In the genomic region with DNA sequence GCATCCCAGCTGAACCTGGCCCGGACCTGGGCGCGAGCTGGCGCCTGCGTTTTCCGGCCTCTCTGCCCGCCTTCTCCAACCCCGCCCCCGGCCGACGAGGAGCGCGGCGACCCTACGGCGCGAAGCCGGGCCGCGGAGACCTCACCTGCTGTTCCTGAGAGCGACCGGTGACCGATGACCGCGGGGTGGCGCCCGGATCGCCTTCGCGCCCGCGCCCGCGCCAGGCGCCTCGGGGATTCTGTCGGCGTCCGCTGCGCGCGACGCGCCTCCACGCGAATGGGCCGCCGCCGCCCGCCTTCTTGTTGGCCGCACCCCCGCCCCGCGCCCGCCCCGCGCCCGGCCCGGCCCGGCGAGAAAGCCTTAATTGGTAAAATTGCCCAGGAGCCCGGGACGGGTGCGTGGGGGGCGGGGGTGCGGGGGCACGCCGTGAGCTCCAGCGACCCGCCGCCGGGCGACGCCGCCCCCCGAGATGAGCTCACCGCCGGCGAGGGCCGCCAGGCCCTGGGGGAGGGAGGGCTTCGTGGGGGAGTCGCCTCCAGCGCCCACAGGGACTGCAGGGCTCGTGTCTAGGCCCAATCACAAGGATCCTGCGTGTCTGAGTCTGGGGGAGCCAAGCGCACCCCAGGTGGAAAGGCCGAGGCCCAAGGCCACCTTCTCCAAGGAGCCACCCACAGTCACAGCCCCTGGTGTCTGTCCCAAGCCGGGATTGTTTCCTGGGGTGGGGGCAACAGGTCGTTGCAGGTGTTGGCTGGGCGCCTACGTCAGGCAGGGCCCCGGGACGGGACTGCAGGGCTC, we compare ENCODE assay signal across 1 cellular context.
TF ChIP-seq lines count a peak whose summit lies in the region.

A gene with protein sequence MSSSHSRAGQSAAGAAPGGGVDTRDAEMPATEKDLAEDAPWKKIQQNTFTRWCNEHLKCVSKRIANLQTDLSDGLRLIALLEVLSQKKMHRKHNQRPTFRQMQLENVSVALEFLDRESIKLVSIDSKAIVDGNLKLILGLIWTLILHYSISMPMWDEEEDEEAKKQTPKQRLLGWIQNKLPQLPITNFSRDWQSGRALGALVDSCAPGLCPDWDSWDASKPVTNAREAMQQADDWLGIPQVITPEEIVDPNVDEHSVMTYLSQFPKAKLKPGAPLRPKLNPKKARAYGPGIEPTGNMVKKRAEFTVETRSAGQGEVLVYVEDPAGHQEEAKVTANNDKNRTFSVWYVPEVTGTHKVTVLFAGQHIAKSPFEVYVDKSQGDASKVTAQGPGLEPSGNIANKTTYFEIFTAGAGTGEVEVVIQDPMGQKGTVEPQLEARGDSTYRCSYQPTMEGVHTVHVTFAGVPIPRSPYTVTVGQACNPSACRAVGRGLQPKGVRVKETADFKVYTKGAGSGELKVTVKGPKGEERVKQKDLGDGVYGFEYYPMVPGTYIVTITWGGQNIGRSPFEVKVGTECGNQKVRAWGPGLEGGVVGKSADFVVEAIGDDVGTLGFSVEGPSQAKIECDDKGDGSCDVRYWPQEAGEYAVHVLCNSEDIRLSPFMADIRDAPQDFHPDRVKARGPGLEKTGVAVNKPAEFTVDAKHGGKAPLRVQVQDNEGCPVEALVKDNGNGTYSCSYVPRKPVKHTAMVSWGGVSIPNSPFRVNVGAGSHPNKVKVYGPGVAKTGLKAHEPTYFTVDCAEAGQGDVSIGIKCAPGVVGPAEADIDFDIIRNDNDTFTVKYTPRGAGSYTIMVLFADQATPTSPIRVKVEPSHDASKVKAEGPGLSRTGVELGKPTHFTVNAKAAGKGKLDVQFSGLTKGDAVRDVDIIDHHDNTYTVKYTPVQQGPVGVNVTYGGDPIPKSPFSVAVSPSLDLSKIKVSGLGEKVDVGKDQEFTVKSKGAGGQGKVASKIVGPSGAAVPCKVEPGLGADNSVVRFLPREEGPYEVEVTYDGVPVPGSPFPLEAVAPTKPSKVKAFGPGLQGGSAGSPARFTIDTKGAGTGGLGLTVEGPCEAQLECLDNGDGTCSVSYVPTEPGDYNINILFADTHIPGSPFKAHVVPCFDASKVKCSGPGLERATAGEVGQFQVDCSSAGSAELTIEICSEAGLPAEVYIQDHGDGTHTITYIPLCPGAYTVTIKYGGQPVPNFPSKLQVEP (N-terminal part only) (minus strand): TSS at position 274 of the 795 bp plus-strand sequence. CDS start 3,389 bp downstream, outside the sequence.

TF ChIP-seq in HepG2, 621 proteins besides CTCF, POLR2A, EP300 and RAD21 (continued from another document and continues in another):
- TF ChIP-seq, protein P1, sequence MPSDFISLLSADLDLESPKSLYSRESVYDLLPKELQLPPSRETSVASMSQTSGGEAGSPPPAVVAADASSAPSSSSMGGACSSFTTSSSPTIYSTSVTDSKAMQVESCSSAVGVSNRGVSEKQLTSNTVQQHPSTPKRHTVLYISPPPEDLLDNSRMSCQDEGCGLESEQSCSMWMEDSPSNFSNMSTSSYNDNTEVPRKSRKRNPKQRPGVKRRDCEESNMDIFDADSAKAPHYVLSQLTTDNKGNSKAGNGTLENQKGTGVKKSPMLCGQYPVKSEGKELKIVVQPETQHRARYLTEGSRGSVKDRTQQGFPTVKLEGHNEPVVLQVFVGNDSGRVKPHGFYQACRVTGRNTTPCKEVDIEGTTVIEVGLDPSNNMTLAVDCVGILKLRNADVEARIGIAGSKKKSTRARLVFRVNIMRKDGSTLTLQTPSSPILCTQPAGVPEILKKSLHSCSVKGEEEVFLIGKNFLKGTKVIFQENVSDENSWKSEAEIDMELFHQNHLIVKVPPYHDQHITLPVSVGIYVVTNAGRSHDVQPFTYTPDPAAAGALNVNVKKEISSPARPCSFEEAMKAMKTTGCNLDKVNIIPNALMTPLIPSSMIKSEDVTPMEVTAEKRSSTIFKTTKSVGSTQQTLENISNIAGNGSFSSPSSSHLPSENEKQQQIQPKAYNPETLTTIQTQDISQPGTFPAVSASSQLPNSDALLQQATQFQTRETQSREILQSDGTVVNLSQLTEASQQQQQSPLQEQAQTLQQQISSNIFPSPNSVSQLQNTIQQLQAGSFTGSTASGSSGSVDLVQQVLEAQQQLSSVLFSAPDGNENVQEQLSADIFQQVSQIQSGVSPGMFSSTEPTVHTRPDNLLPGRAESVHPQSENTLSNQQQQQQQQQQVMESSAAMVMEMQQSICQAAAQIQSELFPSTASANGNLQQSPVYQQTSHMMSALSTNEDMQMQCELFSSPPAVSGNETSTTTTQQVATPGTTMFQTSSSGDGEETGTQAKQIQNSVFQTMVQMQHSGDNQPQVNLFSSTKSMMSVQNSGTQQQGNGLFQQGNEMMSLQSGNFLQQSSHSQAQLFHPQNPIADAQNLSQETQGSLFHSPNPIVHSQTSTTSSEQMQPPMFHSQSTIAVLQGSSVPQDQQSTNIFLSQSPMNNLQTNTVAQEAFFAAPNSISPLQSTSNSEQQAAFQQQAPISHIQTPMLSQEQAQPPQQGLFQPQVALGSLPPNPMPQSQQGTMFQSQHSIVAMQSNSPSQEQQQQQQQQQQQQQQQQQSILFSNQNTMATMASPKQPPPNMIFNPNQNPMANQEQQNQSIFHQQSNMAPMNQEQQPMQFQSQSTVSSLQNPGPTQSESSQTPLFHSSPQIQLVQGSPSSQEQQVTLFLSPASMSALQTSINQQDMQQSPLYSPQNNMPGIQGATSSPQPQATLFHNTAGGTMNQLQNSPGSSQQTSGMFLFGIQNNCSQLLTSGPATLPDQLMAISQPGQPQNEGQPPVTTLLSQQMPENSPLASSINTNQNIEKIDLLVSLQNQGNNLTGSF (CRISPR knock-in tag; IDR thresholded peaks at IDR 0.05): no peak
- TF ChIP-seq SYNCRIP (IDR thresholded peaks at IDR 0.05; ENCODE audit: insufficient read depth, low read depth, low read length): no peak
- no peak for TF ChIP-seq ZNF12 (CRISPR knock-in tag; IDR thresholded peaks at IDR 0.05)
- TF ChIP-seq ZFP41 (CRISPR knock-in tag; IDR thresholded peaks at IDR 0.05; ENCODE audit: borderline replicate concordance): no peak
- no peak for TF ChIP-seq ZFP36L2 (CRISPR knock-in tag; IDR thresholded peaks at IDR 0.05)
- TF ChIP-seq, protein P2, sequence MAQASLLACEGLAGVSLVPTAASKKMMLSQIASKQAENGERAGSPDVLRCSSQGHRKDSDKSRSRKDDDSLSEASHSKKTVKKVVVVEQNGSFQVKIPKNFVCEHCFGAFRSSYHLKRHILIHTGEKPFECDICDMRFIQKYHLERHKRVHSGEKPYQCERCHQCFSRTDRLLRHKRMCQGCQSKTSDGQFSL (CRISPR knock-in tag; IDR thresholded peaks at IDR 0.05): no peak
- TF ChIP-seq, protein P3, sequence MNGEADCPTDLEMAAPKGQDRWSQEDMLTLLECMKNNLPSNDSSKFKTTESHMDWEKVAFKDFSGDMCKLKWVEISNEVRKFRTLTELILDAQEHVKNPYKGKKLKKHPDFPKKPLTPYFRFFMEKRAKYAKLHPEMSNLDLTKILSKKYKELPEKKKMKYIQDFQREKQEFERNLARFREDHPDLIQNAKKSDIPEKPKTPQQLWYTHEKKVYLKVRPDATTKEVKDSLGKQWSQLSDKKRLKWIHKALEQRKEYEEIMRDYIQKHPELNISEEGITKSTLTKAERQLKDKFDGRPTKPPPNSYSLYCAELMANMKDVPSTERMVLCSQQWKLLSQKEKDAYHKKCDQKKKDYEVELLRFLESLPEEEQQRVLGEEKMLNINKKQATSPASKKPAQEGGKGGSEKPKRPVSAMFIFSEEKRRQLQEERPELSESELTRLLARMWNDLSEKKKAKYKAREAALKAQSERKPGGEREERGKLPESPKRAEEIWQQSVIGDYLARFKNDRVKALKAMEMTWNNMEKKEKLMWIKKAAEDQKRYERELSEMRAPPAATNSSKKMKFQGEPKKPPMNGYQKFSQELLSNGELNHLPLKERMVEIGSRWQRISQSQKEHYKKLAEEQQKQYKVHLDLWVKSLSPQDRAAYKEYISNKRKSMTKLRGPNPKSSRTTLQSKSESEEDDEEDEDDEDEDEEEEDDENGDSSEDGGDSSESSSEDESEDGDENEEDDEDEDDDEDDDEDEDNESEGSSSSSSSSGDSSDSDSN (CRISPR knock-in tag; IDR thresholded peaks at IDR 0.05): peak; percentile 58; the same call in 1 of the 2 replicates
- TF ChIP-seq, protein P4, sequence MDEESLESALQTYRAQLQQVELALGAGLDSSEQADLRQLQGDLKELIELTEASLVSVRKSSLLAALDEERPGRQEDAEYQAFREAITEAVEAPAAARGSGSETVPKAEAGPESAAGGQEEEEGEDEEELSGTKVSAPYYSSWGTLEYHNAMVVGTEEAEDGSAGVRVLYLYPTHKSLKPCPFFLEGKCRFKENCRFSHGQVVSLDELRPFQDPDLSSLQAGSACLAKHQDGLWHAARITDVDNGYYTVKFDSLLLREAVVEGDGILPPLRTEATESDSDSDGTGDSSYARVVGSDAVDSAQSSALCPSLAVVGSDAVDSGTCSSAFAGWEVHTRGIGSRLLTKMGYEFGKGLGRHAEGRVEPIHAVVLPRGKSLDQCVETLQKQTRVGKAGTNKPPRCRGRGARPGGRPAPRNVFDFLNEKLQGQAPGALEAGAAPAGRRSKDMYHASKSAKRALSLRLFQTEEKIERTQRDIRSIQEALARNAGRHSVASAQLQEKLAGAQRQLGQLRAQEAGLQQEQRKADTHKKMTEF (CRISPR knock-in tag; IDR thresholded peaks at IDR 0.05): 0 out of 2 replicates have a peak, but pooled peaks have one; percentile 28
- TF ChIP-seq KMT2A (CRISPR knock-in tag; IDR thresholded peaks at IDR 0.05): no peak
- no peak for TF ChIP-seq HCFC1 (IDR thresholded peaks at IDR 0.05; ENCODE audit: low read depth, low read length)
- TF ChIP-seq NFATC3 (CRISPR knock-in tag; IDR thresholded peaks at IDR 0.05): no peak
- TF ChIP-seq ZNF446 (CRISPR knock-in tag; IDR thresholded peaks at IDR 0.05): 0 out of 2 replicates have a peak, but pooled peaks have one; percentile 52
- TF ChIP-seq, protein P5, sequence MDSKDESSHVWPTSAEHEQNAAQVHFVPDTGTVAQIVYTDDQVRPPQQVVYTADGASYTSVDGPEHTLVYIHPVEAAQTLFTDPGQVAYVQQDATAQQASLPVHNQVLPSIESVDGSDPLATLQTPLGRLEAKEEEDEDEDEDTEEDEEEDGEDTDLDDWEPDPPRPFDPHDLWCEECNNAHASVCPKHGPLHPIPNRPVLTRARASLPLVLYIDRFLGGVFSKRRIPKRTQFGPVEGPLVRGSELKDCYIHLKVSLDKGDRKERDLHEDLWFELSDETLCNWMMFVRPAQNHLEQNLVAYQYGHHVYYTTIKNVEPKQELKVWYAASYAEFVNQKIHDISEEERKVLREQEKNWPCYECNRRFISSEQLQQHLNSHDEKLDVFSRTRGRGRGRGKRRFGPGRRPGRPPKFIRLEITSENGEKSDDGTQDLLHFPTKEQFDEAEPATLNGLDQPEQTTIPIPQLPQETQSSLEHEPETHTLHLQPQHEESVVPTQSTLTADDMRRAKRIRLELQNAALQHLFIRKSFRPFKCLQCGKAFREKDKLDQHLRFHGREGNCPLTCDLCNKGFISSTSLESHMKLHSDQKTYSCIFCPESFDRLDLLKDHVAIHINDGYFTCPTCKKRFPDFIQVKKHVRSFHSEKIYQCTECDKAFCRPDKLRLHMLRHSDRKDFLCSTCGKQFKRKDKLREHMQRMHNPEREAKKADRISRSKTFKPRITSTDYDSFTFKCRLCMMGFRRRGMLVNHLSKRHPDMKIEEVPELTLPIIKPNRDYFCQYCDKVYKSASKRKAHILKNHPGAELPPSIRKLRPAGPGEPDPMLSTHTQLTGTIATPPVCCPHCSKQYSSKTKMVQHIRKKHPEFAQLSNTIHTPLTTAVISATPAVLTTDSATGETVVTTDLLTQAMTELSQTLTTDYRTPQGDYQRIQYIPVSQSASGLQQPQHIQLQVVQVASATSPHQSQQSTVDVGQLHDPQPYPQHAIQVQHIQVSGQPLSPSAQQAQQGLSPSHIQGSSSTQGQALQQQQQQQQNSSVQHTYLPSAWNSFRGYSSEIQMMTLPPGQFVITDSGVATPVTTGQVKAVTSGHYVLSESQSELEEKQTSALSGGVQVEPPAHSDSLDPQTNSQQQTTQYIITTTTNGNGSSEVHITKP (CRISPR knock-in tag; IDR thresholded peaks at IDR 0.05; ENCODE audit: low read depth): no peak
- TF ChIP-seq ZNF292 (CRISPR knock-in tag; IDR thresholded peaks at IDR 0.05; ENCODE audit: borderline replicate concordance, low read depth): no peak
- no peak for TF ChIP-seq ZNF614 (CRISPR knock-in tag; IDR thresholded peaks at IDR 0.05; ENCODE audit: borderline replicate concordance)
- TF ChIP-seq, protein P6, sequence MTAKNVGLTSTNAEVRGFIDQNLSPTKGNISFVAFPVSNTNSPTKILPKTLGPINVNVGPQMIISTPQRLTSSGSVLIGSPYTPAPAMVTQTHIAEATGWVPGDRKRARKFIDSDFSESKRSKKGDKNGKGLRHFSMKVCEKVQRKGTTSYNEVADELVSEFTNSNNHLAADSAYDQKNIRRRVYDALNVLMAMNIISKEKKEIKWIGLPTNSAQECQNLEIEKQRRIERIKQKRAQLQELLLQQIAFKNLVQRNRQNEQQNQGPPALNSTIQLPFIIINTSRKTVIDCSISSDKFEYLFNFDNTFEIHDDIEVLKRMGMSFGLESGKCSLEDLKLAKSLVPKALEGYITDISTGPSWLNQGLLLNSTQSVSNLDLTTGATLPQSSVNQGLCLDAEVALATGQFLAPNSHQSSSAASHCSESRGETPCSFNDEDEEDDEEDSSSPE (CRISPR knock-in tag; IDR thresholded peaks at IDR 0.05): peak; percentile 79
- TF ChIP-seq HOXA3 (CRISPR knock-in tag; IDR thresholded peaks at IDR 0.05): peak; percentile 17; the same call in 1 of the 2 replicates
- TF ChIP-seq, protein P7, sequence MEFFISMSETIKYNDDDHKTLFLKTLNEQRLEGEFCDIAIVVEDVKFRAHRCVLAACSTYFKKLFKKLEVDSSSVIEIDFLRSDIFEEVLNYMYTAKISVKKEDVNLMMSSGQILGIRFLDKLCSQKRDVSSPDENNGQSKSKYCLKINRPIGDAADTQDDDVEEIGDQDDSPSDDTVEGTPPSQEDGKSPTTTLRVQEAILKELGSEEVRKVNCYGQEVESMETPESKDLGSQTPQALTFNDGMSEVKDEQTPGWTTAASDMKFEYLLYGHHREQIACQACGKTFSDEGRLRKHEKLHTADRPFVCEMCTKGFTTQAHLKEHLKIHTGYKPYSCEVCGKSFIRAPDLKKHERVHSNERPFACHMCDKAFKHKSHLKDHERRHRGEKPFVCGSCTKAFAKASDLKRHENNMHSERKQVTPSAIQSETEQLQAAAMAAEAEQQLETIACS (CRISPR knock-in tag; IDR thresholded peaks at IDR 0.05): peak; percentile 64
- TF ChIP-seq, protein P8, sequence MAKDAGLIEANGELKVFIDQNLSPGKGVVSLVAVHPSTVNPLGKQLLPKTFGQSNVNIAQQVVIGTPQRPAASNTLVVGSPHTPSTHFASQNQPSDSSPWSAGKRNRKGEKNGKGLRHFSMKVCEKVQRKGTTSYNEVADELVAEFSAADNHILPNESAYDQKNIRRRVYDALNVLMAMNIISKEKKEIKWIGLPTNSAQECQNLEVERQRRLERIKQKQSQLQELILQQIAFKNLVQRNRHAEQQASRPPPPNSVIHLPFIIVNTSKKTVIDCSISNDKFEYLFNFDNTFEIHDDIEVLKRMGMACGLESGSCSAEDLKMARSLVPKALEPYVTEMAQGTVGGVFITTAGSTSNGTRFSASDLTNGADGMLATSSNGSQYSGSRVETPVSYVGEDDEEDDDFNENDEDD (CRISPR knock-in tag; IDR thresholded peaks at IDR 0.05; ENCODE audit: borderline replicate concordance): peak; percentile 78; the same call in 1 of the 2 replicates
- TF ChIP-seq ZNF501 (CRISPR knock-in tag; IDR thresholded peaks at IDR 0.05): no peak
- TF ChIP-seq, protein P9, sequence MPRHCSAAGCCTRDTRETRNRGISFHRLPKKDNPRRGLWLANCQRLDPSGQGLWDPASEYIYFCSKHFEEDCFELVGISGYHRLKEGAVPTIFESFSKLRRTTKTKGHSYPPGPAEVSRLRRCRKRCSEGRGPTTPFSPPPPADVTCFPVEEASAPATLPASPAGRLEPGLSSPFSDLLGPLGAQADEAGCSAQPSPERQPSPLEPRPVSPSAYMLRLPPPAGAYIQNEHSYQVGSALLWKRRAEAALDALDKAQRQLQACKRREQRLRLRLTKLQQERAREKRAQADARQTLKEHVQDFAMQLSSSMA (CRISPR knock-in tag; IDR thresholded peaks at IDR 0.05): no peak
- TF ChIP-seq KDM5B (CRISPR knock-in tag; IDR thresholded peaks at IDR 0.05; ENCODE audit: borderline replicate concordance): 0 out of 2 replicates have a peak, but pooled peaks have one; percentile 27
- no peak for TF ChIP-seq REPIN1 (CRISPR knock-in tag; IDR thresholded peaks at IDR 0.05; ENCODE audit: borderline replicate concordance, low read depth)
- no peak for TF ChIP-seq ADNP (CRISPR knock-in tag; IDR thresholded peaks at IDR 0.05)
- TF ChIP-seq ZNF850 (CRISPR knock-in tag; conservative IDR thresholded peaks at IDR 0.05): no peak
- no peak for TF ChIP-seq MTF2 (CRISPR knock-in tag; IDR thresholded peaks at IDR 0.05; ENCODE audit: borderline replicate concordance)
